In the genomic region with DNA sequence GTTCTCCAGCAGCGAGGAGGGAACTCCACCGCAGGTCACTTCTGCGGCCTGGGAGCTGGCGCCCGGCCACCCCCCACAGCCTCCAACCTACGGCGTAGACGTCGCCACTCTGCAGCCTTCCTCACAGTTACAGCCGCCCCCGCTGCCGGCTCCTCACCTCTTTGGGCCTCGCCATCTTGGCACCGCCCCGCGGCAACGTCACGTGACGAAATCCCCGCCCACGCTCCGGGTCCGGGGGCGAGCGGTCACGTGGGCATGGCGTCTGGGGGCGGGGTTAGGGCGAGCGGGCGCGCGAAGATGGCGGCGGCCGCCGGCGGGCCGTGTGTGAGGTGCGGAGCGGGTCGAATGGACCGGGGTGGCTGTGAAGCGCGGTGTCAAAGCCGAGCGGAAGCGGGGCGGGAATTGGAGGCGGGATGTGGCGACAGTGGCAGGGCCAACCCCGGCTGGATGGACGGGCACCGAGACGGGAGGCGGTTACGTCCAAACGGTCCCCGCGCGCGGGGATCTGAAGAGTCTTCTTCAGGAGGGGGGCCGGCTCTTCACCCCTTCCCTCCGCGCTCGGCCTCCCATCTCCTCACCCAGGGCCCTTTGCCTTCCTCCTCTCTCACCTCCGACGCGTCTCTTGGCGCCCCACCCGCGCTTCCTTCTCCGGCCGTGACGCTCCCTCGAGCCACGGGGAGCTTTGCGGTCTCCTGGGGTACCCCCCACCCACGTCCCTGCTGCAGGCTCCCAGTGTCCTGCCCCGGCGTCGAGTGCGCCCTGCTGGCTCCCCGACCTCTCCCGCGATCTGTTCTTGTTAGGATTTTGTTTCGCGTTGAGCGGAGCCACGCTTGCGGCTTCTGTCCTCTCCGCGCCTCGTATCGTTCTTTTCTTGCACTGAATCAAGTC, we compare ENCODE assay signal across 8 cellular contexts. TPM values are rescaled to one million over a fixed set of nuclear protein-coding genes. Genes with fewer than 3 reads are reported as not detected.
DNase-seq lines count a peak whose midpoint lies in the region; TF ChIP-seq lines count a peak whose summit lies in the region.

A gene (minus strand): TSS at position 181 of the 888 bp plus-strand sequence. CDS start 300 bp downstream, outside the sequence.
A gene with protein sequence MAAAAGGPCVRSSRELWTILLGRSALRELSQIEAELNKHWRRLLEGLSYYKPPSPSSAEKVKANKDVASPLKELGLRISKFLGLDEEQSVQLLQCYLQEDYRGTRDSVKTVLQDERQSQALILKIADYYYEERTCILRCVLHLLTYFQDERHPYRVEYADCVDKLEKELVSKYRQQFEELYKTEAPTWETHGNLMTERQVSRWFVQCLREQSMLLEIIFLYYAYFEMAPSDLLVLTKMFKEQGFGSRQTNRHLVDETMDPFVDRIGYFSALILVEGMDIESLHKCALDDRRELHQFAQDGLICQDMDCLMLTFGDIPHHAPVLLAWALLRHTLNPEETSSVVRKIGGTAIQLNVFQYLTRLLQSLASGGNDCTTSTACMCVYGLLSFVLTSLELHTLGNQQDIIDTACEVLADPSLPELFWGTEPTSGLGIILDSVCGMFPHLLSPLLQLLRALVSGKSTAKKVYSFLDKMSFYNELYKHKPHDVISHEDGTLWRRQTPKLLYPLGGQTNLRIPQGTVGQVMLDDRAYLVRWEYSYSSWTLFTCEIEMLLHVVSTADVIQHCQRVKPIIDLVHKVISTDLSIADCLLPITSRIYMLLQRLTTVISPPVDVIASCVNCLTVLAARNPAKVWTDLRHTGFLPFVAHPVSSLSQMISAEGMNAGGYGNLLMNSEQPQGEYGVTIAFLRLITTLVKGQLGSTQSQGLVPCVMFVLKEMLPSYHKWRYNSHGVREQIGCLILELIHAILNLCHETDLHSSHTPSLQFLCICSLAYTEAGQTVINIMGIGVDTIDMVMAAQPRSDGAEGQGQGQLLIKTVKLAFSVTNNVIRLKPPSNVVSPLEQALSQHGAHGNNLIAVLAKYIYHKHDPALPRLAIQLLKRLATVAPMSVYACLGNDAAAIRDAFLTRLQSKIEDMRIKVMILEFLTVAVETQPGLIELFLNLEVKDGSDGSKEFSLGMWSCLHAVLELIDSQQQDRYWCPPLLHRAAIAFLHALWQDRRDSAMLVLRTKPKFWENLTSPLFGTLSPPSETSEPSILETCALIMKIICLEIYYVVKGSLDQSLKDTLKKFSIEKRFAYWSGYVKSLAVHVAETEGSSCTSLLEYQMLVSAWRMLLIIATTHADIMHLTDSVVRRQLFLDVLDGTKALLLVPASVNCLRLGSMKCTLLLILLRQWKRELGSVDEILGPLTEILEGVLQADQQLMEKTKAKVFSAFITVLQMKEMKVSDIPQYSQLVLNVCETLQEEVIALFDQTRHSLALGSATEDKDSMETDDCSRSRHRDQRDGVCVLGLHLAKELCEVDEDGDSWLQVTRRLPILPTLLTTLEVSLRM (N-terminal part only) (plus strand): TSS at position 277 of the 888 bp plus-strand sequence. CDS start 21 bp downstream, at position 298.

- peaks cover 2% of the 10 kb centered on the region for H3K27me3 Mint-ChIP-seq in nephron progenitor cell (ENCODE audit: low read depth, poor library complexity)
- H3K27me3 Mint-ChIP-seq in stimulated activated naive CD8-positive, alpha-beta T cell treated with anti-CD3 and anti-CD28 coated beads, Interleukin-15, Interleukin-2, amounts not matched to agents 100 ng/mL and 50 ng/mL, for 24 hours, result no peaks in the 10 kb centered on the region

- peak within 1 kb of the TSS; percentile 98 for H3K4me3 Mint-ChIP-seq in nephron progenitor cell
- H3K4me3 Mint-ChIP-seq in stimulated activated naive CD8-positive, alpha-beta T cell treated with anti-CD3 and anti-CD28 coated beads, Interleukin-15, Interleukin-2, amounts not matched to agents 100 ng/mL and 50 ng/mL, for 24 hours, result peak within 1 kb of the TSS; percentile 90

- TF ChIP-seq CTCF in fibroblast of the aortic adventitia (IDR thresholded peaks at IDR 0.05; ENCODE audit: insufficient read depth, low read length) (no peak), nephron progenitor cell (IDR thresholded peaks at IDR 0.05) (no peak)

- peak; percentile 93 for DNase-seq in ELF-1 (ENCODE audit: low read depth, low spot score)
- peak; percentile 83 for DNase-seq in H4 (ENCODE audit: low spot score)
- peak; percentile 95 for DNase-seq in LoVo (ENCODE audit: low spot score)
- DNase-seq in SHP77 (lab: John Stamatoyannopoulos, UW), result peak; percentile 77 to 90
- peak; percentile 98 for DNase-seq in activated effector memory CD4-positive, alpha-beta T cell treated with Interleukin-2 at 50 U/mL for 16 hours
- peak; percentile 86 for DNase-seq in fibroblast of the aortic adventitia (ENCODE audit: low read depth)
- peak; percentile 100 for DNase-seq in nephron progenitor cell

- peaks cover 30% of the 10 kb centered on the region for H3K4me1 Mint-ChIP-seq in nephron progenitor cell
- peaks cover 34% of the 10 kb centered on the region for H3K4me1 Mint-ChIP-seq in stimulated activated naive CD8-positive, alpha-beta T cell treated with anti-CD3 and anti-CD28 coated beads, Interleukin-15, Interleukin-2, amounts not matched to agents 100 ng/mL and 50 ng/mL, for 24 hours (ENCODE audit: low read depth)

- H3K4me3 ChIP-seq in fibroblast of the aortic adventitia (ENCODE audit: low read depth, low read length), result peak within 1 kb of the TSS; percentile 93

- no peaks in the 10 kb centered on the region for H3K9me3 Mint-ChIP-seq in nephron progenitor cell
- H3K9me3 Mint-ChIP-seq in stimulated activated naive CD8-positive, alpha-beta T cell treated with anti-CD3 and anti-CD28 coated beads, Interleukin-15, Interleukin-2, amounts not matched to agents 100 ng/mL and 50 ng/mL, for 24 hours, result no peaks in the 10 kb centered on the region

- peak within 1 kb of the TSS; percentile 84 for H3K27ac Mint-ChIP-seq in nephron progenitor cell
- H3K27ac Mint-ChIP-seq in stimulated activated naive CD8-positive, alpha-beta T cell treated with anti-CD3 and anti-CD28 coated beads, Interleukin-15, Interleukin-2, amounts not matched to agents 100 ng/mL and 50 ng/mL, for 24 hours, result peak within 1 kb of the TSS; percentile 92

- peaks cover 26% of the 10 kb centered on the region for H3K36me3 Mint-ChIP-seq in nephron progenitor cell (ENCODE audit: low read depth)
- peaks cover 27% of the 10 kb centered on the region for H3K36me3 Mint-ChIP-seq in stimulated activated naive CD8-positive, alpha-beta T cell treated with anti-CD3 and anti-CD28 coated beads, Interleukin-15, Interleukin-2, amounts not matched to agents 100 ng/mL and 50 ng/mL, for 24 hours (ENCODE audit: low read depth)

RNA-seq across cellular contexts. Expression of the first gene that starts in this region (rescaled TPM):
- 23.3 and 28.3 TPM in 2 replicates for total RNA-seq in H4 (2014; rRNA removed; shearing (Covaris generic))
- total RNA-seq in fibroblast of the aortic adventitia (ENCODE audit: low replicate concordance), result 17.6 and 27.4 TPM in 2 replicates

RNA-seq across cellular contexts. Expression of the second gene that starts in this region (rescaled TPM):
- 37.0 and 51.6 TPM in 2 replicates for total RNA-seq in H4 (2014; rRNA removed; shearing (Covaris generic))
- 37.0 and 69.1 TPM in 2 replicates for total RNA-seq in fibroblast of the aortic adventitia (ENCODE audit: low replicate concordance)

Comparison
In these comparisons a context has a peak if more than half of its experiments do, and no peak if none do; other contexts are left out.
1. Peak in every context shown above with its lines: DNase-seq and H3K4me3 ChIP-seq.